In the genomic region with DNA sequence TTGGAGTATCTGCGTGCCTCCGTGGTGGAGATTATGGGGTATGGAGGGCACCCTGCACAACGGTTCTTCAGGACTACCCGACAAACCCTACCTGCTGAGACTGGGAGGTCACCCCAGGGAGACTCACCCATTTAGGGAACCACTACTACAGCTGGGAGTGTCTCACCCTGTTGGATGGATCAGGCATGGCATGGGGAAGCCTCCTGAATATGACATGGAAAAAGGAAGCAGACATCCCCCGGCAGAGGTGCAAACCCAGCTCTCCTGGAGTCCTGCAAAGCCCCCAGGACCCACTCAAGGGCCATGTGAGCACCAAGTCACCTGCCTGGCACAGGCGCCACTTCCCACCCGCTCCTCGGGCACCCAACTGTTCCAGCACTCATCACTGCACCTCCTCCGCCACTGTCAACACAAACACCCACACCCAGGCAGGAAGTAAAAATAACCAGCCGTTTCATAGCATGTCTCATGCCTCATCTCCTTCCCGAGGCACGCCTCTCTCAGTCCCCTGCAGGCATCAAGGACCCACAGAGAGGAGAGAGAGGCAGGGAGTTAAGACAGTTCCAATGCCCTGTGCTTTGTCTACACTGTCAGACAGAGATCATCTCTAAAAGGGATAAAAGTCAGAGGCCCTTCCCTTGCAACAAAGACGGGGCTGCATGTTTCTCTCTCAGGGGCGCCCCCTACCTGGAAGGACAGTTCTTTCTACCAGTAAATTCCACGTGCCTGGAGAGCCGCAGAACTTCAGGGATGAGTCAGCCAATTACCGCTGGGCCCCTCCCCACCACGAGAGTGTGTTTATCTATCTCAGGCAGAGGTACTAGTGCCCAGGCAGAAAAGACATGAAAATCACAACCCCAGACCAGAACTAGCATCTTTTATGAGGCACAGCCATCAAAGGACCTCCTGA, we compare ENCODE assay signal across 8 cellular contexts.
DNase-seq lines count a peak whose midpoint lies in the region; ATAC-seq and TF ChIP-seq lines count a peak whose summit lies in the region.

No MANE protein-coding gene starts in this region.

- TF ChIP-seq CTCF in WTC11 (IDR thresholded peaks at IDR 0.05) (peak; percentile 42; the same call in 1 of the 2 replicates), mammary epithelial cell (conservative IDR thresholded peaks at IDR 0.05 in 1 of 2, IDR thresholded peaks at IDR 0.05 in 1 of 2; ENCODE audit: extremely low read depth in 1 of 2, insufficient read depth in 1 of 2, low read depth in 1 of 2, low read length in 2 of 2) (peak in 1 of 2 donors; percentile 33)

- H3K36me3 ChIP-seq in mammary epithelial cell (ENCODE audit: insufficient read depth, low read length): no peaks in the 10 kb centered on the region

- in situ Hi-C loops in mammary epithelial cell (cut with MboI; ENCODE audit: low sequenced_read_pairs in 2 of 2): no loop called here

- H3K9me3 Mint-ChIP-seq in WTC11: no peaks in the 10 kb centered on the region

- H3K4me1 Mint-ChIP-seq in WTC11: peaks cover 50% of the 10 kb centered on the region

- BruUV-seq in mammary epithelial cell (replicated peaks; lab: Mats Ljungman, UMichigan): no TSS peak

- H3K9ac ChIP-seq in mammary epithelial cell (ENCODE audit: insufficient read depth, low read length): no peak overlapping the region

- H4K20me1 ChIP-seq in mammary epithelial cell (ENCODE audit: insufficient read depth, low read length): no peaks in the 10 kb centered on the region

- intact Hi-C loops in mammary epithelial cell (cut with micrococcal nuclease): loop anchor here (10.0 kb wide), 1 partner anchor 55 kb away; no protein-coding TSS in a partner anchor

- H3K9me3 ChIP-seq in mammary epithelial cell (replicated peaks; ENCODE audit: insufficient read depth, low read length): no peaks in the 10 kb centered on the region

- dilution Hi-C loops in mammary epithelial cell (cut with HindIII; ENCODE audit: low sequenced_read_pairs): no loop called here

- H3K27ac ChIP-seq in mammary epithelial cell (ENCODE audit: insufficient read depth, low read depth, low read length): no peak overlapping the region

- H3K4me2 ChIP-seq in mammary epithelial cell (ENCODE audit: insufficient read depth, low read depth, low read length): no peak overlapping the region

- POLR2A ChIA-PET in WTC11 (lab: Charles Lee): no interaction called here

- H3K79me2 ChIP-seq in mammary epithelial cell (ENCODE audit: insufficient read depth, low read length): no peaks in the 10 kb centered on the region

- peak; percentile 37 for ATAC-seq in GM21390 (IDR thresholded peaks at IDR 0.05; ENCODE audit: unreplicated experiment)
- peak; percentile 74 for ATAC-seq in WTC11
- ATAC-seq in HG03520 (IDR thresholded peaks at IDR 0.05; ENCODE audit: unreplicated experiment): no peak
- ATAC-seq in HG03139 (IDR thresholded peaks at IDR 0.05; ENCODE audit: unreplicated experiment): no peak

- no peaks in the 10 kb centered on the region for H3K27me3 ChIP-seq in mammary epithelial cell (ENCODE audit: insufficient read depth, low read length)

- H3K27ac Mint-ChIP-seq in WTC11: peak overlapping the region; percentile 38; the same call in 1 of the 2 replicates

- DNase-seq in COLO829 (ENCODE audit: low spot score): peak; percentile 83
- peak; percentile 35 for DNase-seq in LHCN-M2 (ENCODE audit: low read depth)
- peak; percentile 82 for DNase-seq in WTC11 (ENCODE audit: low spot score)
- peak; percentile 48 for DNase-seq in mammary epithelial cell
- peak; percentile 54 for DNase-seq in putamen (ENCODE audit: low spot score)

- H3K4me3 Mint-ChIP-seq in WTC11: no peak overlapping the region

- 72% methylated on average over 14 of the region's 18 CpGs for WGBS in mammary epithelial cell (ENCODE audit: low coverage, missing lambda C conversion rate)

- H3K4me1 ChIP-seq in mammary epithelial cell (ENCODE audit: insufficient read depth, low read length): no peaks in the 10 kb centered on the region

- H3K36me3 Mint-ChIP-seq in WTC11: no peaks in the 10 kb centered on the region

- no peaks in the 10 kb centered on the region for H3K27me3 Mint-ChIP-seq in WTC11 (ENCODE audit: low read depth)

- peak overlapping the region; percentile 42 for H2AFZ ChIP-seq in mammary epithelial cell (ENCODE audit: low read depth, low read length)

- no peak overlapping the region for H3K4me3 ChIP-seq in mammary epithelial cell (replicated peaks in 1 of 3; ENCODE audit: insufficient read depth in 1 of 3, low read depth in 2 of 3, low read length in 3 of 3)

- CTCF ChIA-PET in WTC11 (lab: Charles Lee): interaction anchor here (0.8 to 1.6 kb wide), 6 partner anchors 9 to 50 kb away, joined by 3 to 5 read pairs (median 4); no protein-coding TSS in a partner anchor
- CTCF ChIA-PET in mammary epithelial cell (lab: Charles Lee; ENCODE audit: low non-redundant PET): no interaction called here

TF ChIP-seq in WTC11, 78 proteins besides CTCF, POLR2A, EP300 and RAD21:
- TF ChIP-seq NR2C2 (CRISPR knock-in tag; IDR thresholded peaks at IDR 0.05) (no peak), MAX (CRISPR knock-in tag; IDR thresholded peaks at IDR 0.05) (0 out of 2 replicates have a peak, but pooled peaks have one; percentile 24), PREB (CRISPR knock-in tag; IDR thresholded peaks at IDR 0.05; ENCODE audit: borderline replicate concordance) (no peak), ATF6 (CRISPR knock-in tag; IDR thresholded peaks at IDR 0.05) (no peak), ZNF317 (CRISPR knock-in tag; IDR thresholded peaks at IDR 0.05; ENCODE audit: borderline replicate concordance, low read depth) (no peak), NFATC4 (CRISPR knock-in tag; IDR thresholded peaks at IDR 0.05) (no peak)

Comparison
In these comparisons a context has a peak if more than half of its experiments do, and no peak if none do; other contexts are left out.
1. ATAC-seq: peak in GM21390 (single experiment) and WTC11 (single experiment); none in HG03520 (single experiment) and HG03139 (single experiment).
2. Peak in every context shown above with its lines, with median percentiles within 50 percentile points of each other: DNase-seq.